ENCODE assay signal across 2 cellular contexts in the genomic region with DNA sequence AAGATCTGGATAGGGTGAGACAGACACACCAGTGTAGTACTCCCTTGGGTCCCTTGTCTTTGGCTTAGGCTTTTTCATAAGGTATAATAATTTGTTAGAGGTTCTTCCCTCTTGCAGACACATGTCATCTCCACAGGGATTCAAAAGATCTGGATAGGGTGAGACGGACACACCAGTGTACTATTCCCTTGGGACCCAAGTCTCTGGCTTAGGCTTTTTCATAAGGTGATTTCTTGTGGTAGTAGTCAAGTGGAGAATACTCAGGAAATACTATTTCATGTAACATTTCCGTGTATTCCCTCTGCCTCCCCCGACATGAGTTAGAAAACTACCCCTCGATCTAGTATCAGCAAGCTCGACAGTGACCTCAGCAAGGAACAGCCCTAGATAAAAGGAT.
TF ChIP-seq lines count a peak whose summit lies in the region.

No MANE protein-coding gene starts in this region.

TF ChIP-seq in SK-N-SH, 30 proteins besides CTCF, POLR2A, EP300 and RAD21 (continued from another document):
- TF ChIP-seq, protein P1, sequence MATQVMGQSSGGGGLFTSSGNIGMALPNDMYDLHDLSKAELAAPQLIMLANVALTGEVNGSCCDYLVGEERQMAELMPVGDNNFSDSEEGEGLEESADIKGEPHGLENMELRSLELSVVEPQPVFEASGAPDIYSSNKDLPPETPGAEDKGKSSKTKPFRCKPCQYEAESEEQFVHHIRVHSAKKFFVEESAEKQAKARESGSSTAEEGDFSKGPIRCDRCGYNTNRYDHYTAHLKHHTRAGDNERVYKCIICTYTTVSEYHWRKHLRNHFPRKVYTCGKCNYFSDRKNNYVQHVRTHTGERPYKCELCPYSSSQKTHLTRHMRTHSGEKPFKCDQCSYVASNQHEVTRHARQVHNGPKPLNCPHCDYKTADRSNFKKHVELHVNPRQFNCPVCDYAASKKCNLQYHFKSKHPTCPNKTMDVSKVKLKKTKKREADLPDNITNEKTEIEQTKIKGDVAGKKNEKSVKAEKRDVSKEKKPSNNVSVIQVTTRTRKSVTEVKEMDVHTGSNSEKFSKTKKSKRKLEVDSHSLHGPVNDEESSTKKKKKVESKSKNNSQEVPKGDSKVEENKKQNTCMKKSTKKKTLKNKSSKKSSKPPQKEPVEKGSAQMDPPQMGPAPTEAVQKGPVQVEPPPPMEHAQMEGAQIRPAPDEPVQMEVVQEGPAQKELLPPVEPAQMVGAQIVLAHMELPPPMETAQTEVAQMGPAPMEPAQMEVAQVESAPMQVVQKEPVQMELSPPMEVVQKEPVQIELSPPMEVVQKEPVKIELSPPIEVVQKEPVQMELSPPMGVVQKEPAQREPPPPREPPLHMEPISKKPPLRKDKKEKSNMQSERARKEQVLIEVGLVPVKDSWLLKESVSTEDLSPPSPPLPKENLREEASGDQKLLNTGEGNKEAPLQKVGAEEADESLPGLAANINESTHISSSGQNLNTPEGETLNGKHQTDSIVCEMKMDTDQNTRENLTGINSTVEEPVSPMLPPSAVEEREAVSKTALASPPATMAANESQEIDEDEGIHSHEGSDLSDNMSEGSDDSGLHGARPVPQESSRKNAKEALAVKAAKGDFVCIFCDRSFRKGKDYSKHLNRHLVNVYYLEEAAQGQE (IDR thresholded peaks at IDR 0.05; ENCODE audit: low read depth, low read length): no peak
- TF ChIP-seq SIN3A (IDR thresholded peaks at IDR 0.05; ENCODE audit: borderline replicate concordance, low read depth, low read length): no peak
- TF ChIP-seq GABPA (IDR thresholded peaks at IDR 0.05; ENCODE audit: low read depth): no peak
- no peak for TF ChIP-seq MEF2A (IDR thresholded peaks at IDR 0.05; ENCODE audit: borderline replicate concordance, low read depth)
- TF ChIP-seq, protein P2, sequence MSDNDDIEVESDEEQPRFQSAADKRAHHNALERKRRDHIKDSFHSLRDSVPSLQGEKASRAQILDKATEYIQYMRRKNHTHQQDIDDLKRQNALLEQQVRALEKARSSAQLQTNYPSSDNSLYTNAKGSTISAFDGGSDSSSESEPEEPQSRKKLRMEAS (IDR thresholded peaks at IDR 0.05; ENCODE audit: low read depth): no peak
- TF ChIP-seq, protein P3, sequence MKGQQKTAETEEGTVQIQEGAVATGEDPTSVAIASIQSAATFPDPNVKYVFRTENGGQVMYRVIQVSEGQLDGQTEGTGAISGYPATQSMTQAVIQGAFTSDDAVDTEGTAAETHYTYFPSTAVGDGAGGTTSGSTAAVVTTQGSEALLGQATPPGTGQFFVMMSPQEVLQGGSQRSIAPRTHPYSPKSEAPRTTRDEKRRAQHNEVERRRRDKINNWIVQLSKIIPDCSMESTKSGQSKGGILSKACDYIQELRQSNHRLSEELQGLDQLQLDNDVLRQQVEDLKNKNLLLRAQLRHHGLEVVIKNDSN (IDR thresholded peaks at IDR 0.05; ENCODE audit: borderline replicate concordance, low read depth): no peak
- TF ChIP-seq RFX5 (IDR thresholded peaks at IDR 0.05; ENCODE audit: low read length): no peak
- no peak for TF ChIP-seq TEAD4 (IDR thresholded peaks at IDR 0.05; ENCODE audit: borderline replicate concordance, insufficient read depth)
- TF ChIP-seq, protein P4, sequence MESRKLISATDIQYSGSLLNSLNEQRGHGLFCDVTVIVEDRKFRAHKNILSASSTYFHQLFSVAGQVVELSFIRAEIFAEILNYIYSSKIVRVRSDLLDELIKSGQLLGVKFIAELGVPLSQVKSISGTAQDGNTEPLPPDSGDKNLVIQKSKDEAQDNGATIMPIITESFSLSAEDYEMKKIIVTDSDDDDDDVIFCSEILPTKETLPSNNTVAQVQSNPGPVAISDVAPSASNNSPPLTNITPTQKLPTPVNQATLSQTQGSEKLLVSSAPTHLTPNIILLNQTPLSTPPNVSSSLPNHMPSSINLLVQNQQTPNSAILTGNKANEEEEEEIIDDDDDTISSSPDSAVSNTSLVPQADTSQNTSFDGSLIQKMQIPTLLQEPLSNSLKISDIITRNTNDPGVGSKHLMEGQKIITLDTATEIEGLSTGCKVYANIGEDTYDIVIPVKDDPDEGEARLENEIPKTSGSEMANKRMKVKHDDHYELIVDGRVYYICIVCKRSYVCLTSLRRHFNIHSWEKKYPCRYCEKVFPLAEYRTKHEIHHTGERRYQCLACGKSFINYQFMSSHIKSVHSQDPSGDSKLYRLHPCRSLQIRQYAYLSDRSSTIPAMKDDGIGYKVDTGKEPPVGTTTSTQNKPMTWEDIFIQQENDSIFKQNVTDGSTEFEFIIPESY (IDR thresholded peaks at IDR 0.05; ENCODE audit: borderline replicate concordance, low read depth): no peak

TF ChIP-seq in SK-N-SH treated with all-trans-retinoic acid at 6 μM for 48 hours, 23 proteins besides CTCF, POLR2A, EP300 and RAD21 (continued from another document):
- TF ChIP-seq ISL1 (CRISPR knock-in tag; IDR thresholded peaks at IDR 0.05): no peak
- TF ChIP-seq ZNF8 (CRISPR knock-in tag; IDR thresholded peaks at IDR 0.05): no peak
- TF ChIP-seq ZFP30 (CRISPR knock-in tag; IDR thresholded peaks at IDR 0.05): no peak
TF ChIP-seq in SK-N-SH treated with all-trans-retinoic acid at 6 μM for 48 hours: peak in this region for 0.
